30 cellular contexts compared by ENCODE assay signal in the genomic region with DNA sequence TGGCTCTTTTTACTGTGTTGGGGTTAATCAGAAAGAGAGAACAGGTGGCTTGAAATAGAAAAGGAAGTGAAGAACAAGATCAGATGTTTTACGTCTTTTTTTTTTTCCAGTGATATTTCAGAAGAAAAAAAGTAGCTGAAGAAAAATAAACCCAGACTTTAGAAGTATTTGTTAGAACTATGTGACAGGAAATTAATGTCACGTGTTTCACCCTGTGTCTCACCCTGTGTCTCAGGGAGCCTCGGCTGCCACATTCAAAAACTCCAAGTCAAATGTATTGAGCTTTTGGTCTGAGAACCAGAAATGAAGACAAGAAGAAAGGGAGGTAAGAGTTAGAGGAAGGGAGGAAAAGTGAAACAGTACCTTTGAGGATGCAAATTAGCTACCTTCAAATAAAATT. TPM values are rescaled to one million over a fixed set of nuclear protein-coding genes. Genes with fewer than 3 reads are reported as not detected.
DNase-seq lines count a peak whose midpoint lies in the region; ATAC-seq and TF ChIP-seq lines count a peak whose summit lies in the region.
"Had no signal": no experiment of that assay in that cellular context is flagged by ENCODE, and none has a peak within 500 bp of the region (broad histone marks: within the 10 kb centered on the region; RNA-seq: fewer than 3 reads in every experiment).

No MANE protein-coding gene starts in this region.

- H3K9me3 ChIP-seq in CD4-positive, CD25-positive, alpha-beta regulatory T cell (ENCODE audit: control insufficient read depth in 2 of 2, low read length in 2 of 2), result no peaks in the 10 kb centered on the region
- no peaks in the 10 kb centered on the region for H3K9me3 ChIP-seq in OCI-LY1 (ENCODE audit: low read length)
- H3K9me3 ChIP-seq: BE2C, right lobe of liver, tibial artery had no signal

- no peak overlapping the region for H3K4me3 Mint-ChIP-seq in activated CD4-positive, alpha-beta memory T cell treated with anti-CD3 and anti-CD28 coated beads for 36 hours
- H3K4me3 Mint-ChIP-seq in activated CD4-positive, alpha-beta memory T cell treated with anti-CD3 and anti-CD28 coated beads, Interleukin-2, amount 10 ng/mL, durations not matched to agents 7 days and 5 days, result no peak overlapping the region
- H3K4me3 Mint-ChIP-seq in CD4-positive, CD25-positive, alpha-beta regulatory T cell, result peak overlapping the region in 3 of 4 donors; percentile 28 to 80 (median 76)
- H3K4me3 Mint-ChIP-seq: activated B cell treated with CpG ODN at 0.5 μM for 24 hours, IgD-negative memory B cell, memory B cell had no signal

- H3K27me3 ChIP-seq in CD4-positive, CD25-positive, alpha-beta regulatory T cell (ENCODE audit: control insufficient read depth, insufficient read depth, low read length), result no peaks in the 10 kb centered on the region
- no peaks in the 10 kb centered on the region for H3K27me3 ChIP-seq in OCI-LY1 (ENCODE audit: insufficient read depth, low read length)
- H3K27me3 ChIP-seq: BE2C, right lobe of liver, tibial artery had no signal

- H3K36me3 ChIP-seq in CD4-positive, CD25-positive, alpha-beta regulatory T cell (ENCODE audit: control insufficient read depth, insufficient read depth, low read length), result no peaks in the 10 kb centered on the region
- no peaks in the 10 kb centered on the region for H3K36me3 ChIP-seq in OCI-LY1 (ENCODE audit: insufficient read depth, low read length)
- H3K36me3 ChIP-seq: BE2C, right lobe of liver, tibial artery had no signal

- H3K9me3 Mint-ChIP-seq in activated CD4-positive, alpha-beta memory T cell treated with anti-CD3 and anti-CD28 coated beads for 36 hours, result no peaks in the 10 kb centered on the region
- no peaks in the 10 kb centered on the region for H3K9me3 Mint-ChIP-seq in activated CD4-positive, alpha-beta memory T cell treated with anti-CD3 and anti-CD28 coated beads, Interleukin-2, amount 10 ng/mL, durations not matched to agents 7 days and 5 days
- peaks cover 0 to 3% (median 0%) of the 10 kb centered on the region in 7 donors for H3K9me3 Mint-ChIP-seq in CD4-positive, CD25-positive, alpha-beta regulatory T cell
- H3K9me3 Mint-ChIP-seq: activated B cell treated with CpG ODN at 0.5 μM for 24 hours, IgD-negative memory B cell, memory B cell had no signal

- intact Hi-C loops in activated CD4-positive, alpha-beta memory T cell treated with anti-CD3 and anti-CD28 coated beads for 36 hours (cut with micrococcal nuclease), result no loop called here

- H3K27me3 Mint-ChIP-seq in activated CD4-positive, alpha-beta memory T cell treated with anti-CD3 and anti-CD28 coated beads for 36 hours, result no peaks in the 10 kb centered on the region
- no peaks in the 10 kb centered on the region for H3K27me3 Mint-ChIP-seq in activated CD4-positive, alpha-beta memory T cell treated with anti-CD3 and anti-CD28 coated beads, Interleukin-2, amount 10 ng/mL, durations not matched to agents 7 days and 5 days
- no peaks in the 10 kb centered on the region for H3K27me3 Mint-ChIP-seq in CD4-positive, CD25-positive, alpha-beta regulatory T cell
- H3K27me3 Mint-ChIP-seq: IgD-negative memory B cell, progenitor cell of endocrine pancreas had no signal

- TF ChIP-seq CTCF in OCI-LY1 (IDR thresholded peaks at IDR 0.05; ENCODE audit: low read length), result no peak

- no peaks in the 10 kb centered on the region for H3K79me2 ChIP-seq in OCI-LY1 (ENCODE audit: insufficient read depth, low read length)

- H3F3A ChIP-seq in OCI-LY1 (ENCODE audit: insufficient read depth, low read length), result 0 out of 2 replicates have a peak, but pooled peaks cover 8% of the 10 kb centered on the region

- H3K9me2 ChIP-seq in OCI-LY1 (ENCODE audit: low read depth, low read length), result no peaks in the 10 kb centered on the region

- ATAC-seq in CD4-positive, CD25-positive, alpha-beta regulatory T cell (ENCODE audit: low read depth in 2 of 2), result peak; percentile 77 to 79
- ATAC-seq in GM21825 (IDR thresholded peaks at IDR 0.05; ENCODE audit: unreplicated experiment), result no peak
- ATAC-seq: left lobe of liver, Panc1, right lobe of liver had no signal

- peak overlapping the region; percentile 35 for H3K4me2 ChIP-seq in OCI-LY1 (ENCODE audit: low read length)

- H3K4me3 ChIP-seq in CD4-positive, CD25-positive, alpha-beta regulatory T cell (ENCODE audit: low read depth, low read length), result peak overlapping the region; percentile 33
- peak overlapping the region; percentile 4 for H3K4me3 ChIP-seq in OCI-LY1 (ENCODE audit: low read depth, low read length, poor library complexity, severe bottlenecking)
- H3K4me3 ChIP-seq: right lobe of liver, tibial artery had no signal

- H3K9ac ChIP-seq in OCI-LY1 (ENCODE audit: low read length), result peak overlapping the region; percentile 9; the same call in 1 of the 2 replicates

- H3K36me3 Mint-ChIP-seq in activated CD4-positive, alpha-beta memory T cell treated with anti-CD3 and anti-CD28 coated beads for 36 hours, result no peaks in the 10 kb centered on the region
- H3K36me3 Mint-ChIP-seq in activated CD4-positive, alpha-beta memory T cell treated with anti-CD3 and anti-CD28 coated beads, Interleukin-2, amount 10 ng/mL, durations not matched to agents 7 days and 5 days (ENCODE audit: low read depth), result no peaks in the 10 kb centered on the region
- no peaks in the 10 kb centered on the region for H3K36me3 Mint-ChIP-seq in CD4-positive, CD25-positive, alpha-beta regulatory T cell
- H3K36me3 Mint-ChIP-seq: IgD-negative memory B cell, memory B cell had no signal

- peak overlapping the region; percentile 36 for H3K27ac ChIP-seq in CD4-positive, CD25-positive, alpha-beta regulatory T cell (ENCODE audit: insufficient read depth, low read length, poor library complexity, severe bottlenecking)
- peak overlapping the region; percentile 79 for H3K27ac ChIP-seq in OCI-LY1 (ENCODE audit: low read depth, low read length, poor library complexity, severe bottlenecking)
- H3K27ac ChIP-seq: epithelial cell of prostate, right lobe of liver, tibial artery had no signal

- H2AFZ ChIP-seq in OCI-LY1 (ENCODE audit: low read length), result 0 out of 2 replicates have a peak overlapping the region, but pooled peaks have one; percentile 25

- POLR2A ChIA-PET in activated CD4-positive, alpha-beta memory T cell treated with anti-CD3 and anti-CD28 coated beads for 36 hours (lab: Charles Lee), result no interaction called here
- POLR2A ChIA-PET in activated CD4-positive, alpha-beta memory T cell treated with anti-CD3 and anti-CD28 coated beads, Interleukin-2, amount 10 ng/mL, durations not matched to agents 7 days and 5 days (lab: Charles Lee), result no interaction called here

- no peak for DNase-seq in activated CD4-positive, alpha-beta memory T cell treated with anti-CD3 and anti-CD28 coated beads for 36 hours
- DNase-seq in activated CD4-positive, alpha-beta memory T cell treated with anti-CD3 and anti-CD28 coated beads, Interleukin-2, amount 10 ng/mL, durations not matched to agents 7 days and 5 days, result no peak
- DNase-seq in CD4-positive, CD25-positive, alpha-beta regulatory T cell, result peak in 2 of 3 donors; percentile 47 to 55
- peak; percentile 13 for DNase-seq in central memory CD4-positive, alpha-beta T cell
- DNase-seq in anterior cingulate cortex (lab: John Stamatoyannopoulos, UW), result no peak
- DNase-seq: activated B cell treated with CpG ODN at 0.5 μM for 24 hours; activated CD8-positive, alpha-beta memory T cell treated with anti-CD3 and anti-CD28 coated beads, Interleukin-2, amount 50 U/mL, for 4 hours; activated gamma-delta T cell; BE2C; DMS79; effector CD4-positive, alpha-beta T cell; GF-D8; NCI-H1092; NCI-H1930; NCI-H526; right lobe of liver; SIG-M5; stimulated activated CD4-positive, alpha-beta T cell treated with anti-CD3 and anti-CD28 coated beads, Interleukin-12 subunit alpha, Interleukin-12 subunit beta, amount 100 ng/mL, for 4 hours; SW 1271; tibial artery had no signal

- peak overlapping the region; percentile 56 for H3K27ac Mint-ChIP-seq in activated CD4-positive, alpha-beta memory T cell treated with anti-CD3 and anti-CD28 coated beads for 36 hours
- H3K27ac Mint-ChIP-seq in activated CD4-positive, alpha-beta memory T cell treated with anti-CD3 and anti-CD28 coated beads, Interleukin-2, amount 10 ng/mL, durations not matched to agents 7 days and 5 days, result no peak overlapping the region
- peak overlapping the region; percentile 84 to 93 (median 91) for H3K27ac Mint-ChIP-seq in CD4-positive, CD25-positive, alpha-beta regulatory T cell
- H3K27ac Mint-ChIP-seq: activated B cell treated with CpG ODN at 0.5 μM for 24 hours, memory B cell, progenitor cell of endocrine pancreas had no signal

- H3K4me1 Mint-ChIP-seq in activated CD4-positive, alpha-beta memory T cell treated with anti-CD3 and anti-CD28 coated beads for 36 hours (ENCODE audit: low read depth), result peaks cover 17% of the 10 kb centered on the region
- H3K4me1 Mint-ChIP-seq in activated CD4-positive, alpha-beta memory T cell treated with anti-CD3 and anti-CD28 coated beads, Interleukin-2, amount 10 ng/mL, durations not matched to agents 7 days and 5 days, result no peaks in the 10 kb centered on the region
- peaks cover 0 to 42% (median 11%) of the 10 kb centered on the region in 4 donors for H3K4me1 Mint-ChIP-seq in CD4-positive, CD25-positive, alpha-beta regulatory T cell

- CTCF ChIA-PET in activated CD4-positive, alpha-beta memory T cell treated with anti-CD3 and anti-CD28 coated beads for 36 hours (lab: Charles Lee), result no interaction called here
- CTCF ChIA-PET in activated CD4-positive, alpha-beta memory T cell treated with anti-CD3 and anti-CD28 coated beads, Interleukin-2, amount 10 ng/mL, durations not matched to agents 7 days and 5 days (lab: Charles Lee), result no interaction called here

- H4K20me1 ChIP-seq in OCI-LY1 (ENCODE audit: insufficient read depth, low read length), result no peaks in the 10 kb centered on the region

- peaks cover 7% of the 10 kb centered on the region for H3K4me1 ChIP-seq in CD4-positive, CD25-positive, alpha-beta regulatory T cell (ENCODE audit: control insufficient read depth, insufficient read depth, low read length, poor library complexity, severe bottlenecking)
- H3K4me1 ChIP-seq in OCI-LY1 (ENCODE audit: insufficient read depth, low read length, severe bottlenecking), result peaks cover 39% of the 10 kb centered on the region
- H3K4me1 ChIP-seq: BE2C, right lobe of liver, tibial artery had no signal

RNA-seq across cellular contexts. Expression of gene AKAIN1, which starts 38.0 kb away (rescaled TPM):
- not detected for total RNA-seq in activated CD4-positive, alpha-beta memory T cell treated with anti-CD3 and anti-CD28 coated beads for 36 hours
- not detected for total RNA-seq in activated CD4-positive, alpha-beta memory T cell treated with anti-CD3 and anti-CD28 coated beads, Interleukin-2, amount 10 ng/mL, durations not matched to agents 7 days and 5 days
- not detected for total RNA-seq in CD4-positive, CD25-positive, alpha-beta regulatory T cell
- not detected for polyA plus RNA-seq in CD4-positive, CD25-positive, alpha-beta regulatory T cell
- total RNA-seq: activated B cell treated with CpG ODN at 0.5 μM for 24 hours, bronchial epithelial cell, glomerular endothelial cell, progenitor cell of endocrine pancreas had no signal
- polyA plus RNA-seq: IgD-negative memory B cell had no signal

Comparison
In these comparisons a context has a peak if more than half of its experiments do, and no peak if none do; other contexts are left out.
1. DNase-seq: peak in CD4-positive, CD25-positive, alpha-beta regulatory T cell (2 of 3) and central memory CD4-positive, alpha-beta T cell (single experiment); none in activated CD4-positive, alpha-beta memory T cell treated with anti-CD3 and anti-CD28 coated beads for 36 hours (single experiment), activated CD4-positive, alpha-beta memory T cell treated with anti-CD3 and anti-CD28 coated beads, Interleukin-2, amount 10 ng/mL, durations not matched to agents 7 days and 5 days (single experiment) and anterior cingulate cortex (0 of 58).
2. H3K4me3 Mint-ChIP-seq: peak in CD4-positive, CD25-positive, alpha-beta regulatory T cell (3 of 4); none in activated CD4-positive, alpha-beta memory T cell treated with anti-CD3 and anti-CD28 coated beads for 36 hours (single experiment) and activated CD4-positive, alpha-beta memory T cell treated with anti-CD3 and anti-CD28 coated beads, Interleukin-2, amount 10 ng/mL, durations not matched to agents 7 days and 5 days (single experiment).